In genomic region chr14:65832431-65833253, GRCh38 we compare ENCODE assay signal across 1 cellular context.
TF ChIP-seq lines count a peak whose summit lies in the region.

No MANE protein-coding gene starts in this region.

TF ChIP-seq in IMR-90, 13 proteins besides CTCF, POLR2A, EP300 and RAD21:
- TF ChIP-seq ELK1 (IDR thresholded peaks at IDR 0.05; ENCODE audit: borderline replicate concordance, low read depth, low read length) (no peak), SMC3 (IDR thresholded peaks at IDR 0.05; ENCODE audit: low read depth, low read length) (peak; percentile 31; the same call in 1 of the 2 replicates), MXI1 (IDR thresholded peaks at IDR 0.05; ENCODE audit: borderline replicate concordance, low read depth, low read length) (no peak), MAZ (IDR thresholded peaks at IDR 0.05; ENCODE audit: borderline replicate concordance, low read depth, low read length) (no peak)
